In genomic region chr14:38900887-38901286, GRCh38 we compare ENCODE assay signal across 18 cellular contexts.
"Had no signal": no experiment of that assay in that cellular context is flagged by ENCODE, and none has a peak within 500 bp of the region (broad histone marks: within the 10 kb centered on the region; RNA-seq: fewer than 3 reads in every experiment).

No MANE protein-coding gene starts in this region.

- H3K4me3 ChIP-seq: MG63, SJSA1, SK-N-MC had no signal

- H3K27ac ChIP-seq: SJSA1, SK-N-MC had no signal

- H3K36me3 ChIP-seq: MG63, SJSA1 had no signal

- DNase-seq: IMR-90, Karpas-422, KG1, MG63, NCI-H1092 treated with DMSO at 0.1 percent for 48 hours, NCI-H1694 treated with DMSO at 0.1 percent for 48 hours, NCI-H1930, NCI-H2107, NCI-H2227 treated with DMSO at 0.1 percent for 48 hours, NCI-H524, NCI-H526 treated with DMSO at 0.1 percent for 48 hours, NCI-H774, SIG-M5 had no signal

- ATAC-seq: HepG2, Panc1, Right ventricle myocardium inferior had no signal

- H3K4me1 ChIP-seq: SJSA1 had no signal

- H3K27me3 ChIP-seq: MG63, SJSA1 had no signal

- H3K9me3 ChIP-seq: MG63, SJSA1 had no signal
